Comparison of ENCODE assay signal across 1 cellular context in the genomic region with DNA sequence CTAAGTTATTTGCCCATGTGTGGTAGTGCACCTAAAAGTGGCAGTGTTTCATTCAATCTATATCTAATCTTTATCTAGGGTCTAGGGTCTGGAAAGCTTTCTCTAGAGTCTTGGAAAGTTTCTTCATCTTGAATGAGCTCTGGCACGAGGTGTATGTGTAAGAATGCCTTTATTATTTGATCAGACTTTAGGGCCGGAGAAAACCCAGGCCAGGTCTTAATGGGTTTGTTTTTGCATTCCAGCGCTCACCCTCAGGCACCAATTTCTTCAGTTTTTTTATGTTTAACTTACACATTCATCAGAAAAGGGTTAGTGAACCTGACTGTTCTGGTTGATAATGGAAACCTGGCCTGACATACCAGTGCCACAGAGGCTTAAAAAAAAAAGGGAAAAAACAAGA.
TF ChIP-seq lines count a peak whose summit lies in the region.

No MANE protein-coding gene starts in this region.

TF ChIP-seq in GM23338, 12 proteins besides CTCF, POLR2A, EP300 and RAD21 (continued from another document):
- TF ChIP-seq, protein P1, sequence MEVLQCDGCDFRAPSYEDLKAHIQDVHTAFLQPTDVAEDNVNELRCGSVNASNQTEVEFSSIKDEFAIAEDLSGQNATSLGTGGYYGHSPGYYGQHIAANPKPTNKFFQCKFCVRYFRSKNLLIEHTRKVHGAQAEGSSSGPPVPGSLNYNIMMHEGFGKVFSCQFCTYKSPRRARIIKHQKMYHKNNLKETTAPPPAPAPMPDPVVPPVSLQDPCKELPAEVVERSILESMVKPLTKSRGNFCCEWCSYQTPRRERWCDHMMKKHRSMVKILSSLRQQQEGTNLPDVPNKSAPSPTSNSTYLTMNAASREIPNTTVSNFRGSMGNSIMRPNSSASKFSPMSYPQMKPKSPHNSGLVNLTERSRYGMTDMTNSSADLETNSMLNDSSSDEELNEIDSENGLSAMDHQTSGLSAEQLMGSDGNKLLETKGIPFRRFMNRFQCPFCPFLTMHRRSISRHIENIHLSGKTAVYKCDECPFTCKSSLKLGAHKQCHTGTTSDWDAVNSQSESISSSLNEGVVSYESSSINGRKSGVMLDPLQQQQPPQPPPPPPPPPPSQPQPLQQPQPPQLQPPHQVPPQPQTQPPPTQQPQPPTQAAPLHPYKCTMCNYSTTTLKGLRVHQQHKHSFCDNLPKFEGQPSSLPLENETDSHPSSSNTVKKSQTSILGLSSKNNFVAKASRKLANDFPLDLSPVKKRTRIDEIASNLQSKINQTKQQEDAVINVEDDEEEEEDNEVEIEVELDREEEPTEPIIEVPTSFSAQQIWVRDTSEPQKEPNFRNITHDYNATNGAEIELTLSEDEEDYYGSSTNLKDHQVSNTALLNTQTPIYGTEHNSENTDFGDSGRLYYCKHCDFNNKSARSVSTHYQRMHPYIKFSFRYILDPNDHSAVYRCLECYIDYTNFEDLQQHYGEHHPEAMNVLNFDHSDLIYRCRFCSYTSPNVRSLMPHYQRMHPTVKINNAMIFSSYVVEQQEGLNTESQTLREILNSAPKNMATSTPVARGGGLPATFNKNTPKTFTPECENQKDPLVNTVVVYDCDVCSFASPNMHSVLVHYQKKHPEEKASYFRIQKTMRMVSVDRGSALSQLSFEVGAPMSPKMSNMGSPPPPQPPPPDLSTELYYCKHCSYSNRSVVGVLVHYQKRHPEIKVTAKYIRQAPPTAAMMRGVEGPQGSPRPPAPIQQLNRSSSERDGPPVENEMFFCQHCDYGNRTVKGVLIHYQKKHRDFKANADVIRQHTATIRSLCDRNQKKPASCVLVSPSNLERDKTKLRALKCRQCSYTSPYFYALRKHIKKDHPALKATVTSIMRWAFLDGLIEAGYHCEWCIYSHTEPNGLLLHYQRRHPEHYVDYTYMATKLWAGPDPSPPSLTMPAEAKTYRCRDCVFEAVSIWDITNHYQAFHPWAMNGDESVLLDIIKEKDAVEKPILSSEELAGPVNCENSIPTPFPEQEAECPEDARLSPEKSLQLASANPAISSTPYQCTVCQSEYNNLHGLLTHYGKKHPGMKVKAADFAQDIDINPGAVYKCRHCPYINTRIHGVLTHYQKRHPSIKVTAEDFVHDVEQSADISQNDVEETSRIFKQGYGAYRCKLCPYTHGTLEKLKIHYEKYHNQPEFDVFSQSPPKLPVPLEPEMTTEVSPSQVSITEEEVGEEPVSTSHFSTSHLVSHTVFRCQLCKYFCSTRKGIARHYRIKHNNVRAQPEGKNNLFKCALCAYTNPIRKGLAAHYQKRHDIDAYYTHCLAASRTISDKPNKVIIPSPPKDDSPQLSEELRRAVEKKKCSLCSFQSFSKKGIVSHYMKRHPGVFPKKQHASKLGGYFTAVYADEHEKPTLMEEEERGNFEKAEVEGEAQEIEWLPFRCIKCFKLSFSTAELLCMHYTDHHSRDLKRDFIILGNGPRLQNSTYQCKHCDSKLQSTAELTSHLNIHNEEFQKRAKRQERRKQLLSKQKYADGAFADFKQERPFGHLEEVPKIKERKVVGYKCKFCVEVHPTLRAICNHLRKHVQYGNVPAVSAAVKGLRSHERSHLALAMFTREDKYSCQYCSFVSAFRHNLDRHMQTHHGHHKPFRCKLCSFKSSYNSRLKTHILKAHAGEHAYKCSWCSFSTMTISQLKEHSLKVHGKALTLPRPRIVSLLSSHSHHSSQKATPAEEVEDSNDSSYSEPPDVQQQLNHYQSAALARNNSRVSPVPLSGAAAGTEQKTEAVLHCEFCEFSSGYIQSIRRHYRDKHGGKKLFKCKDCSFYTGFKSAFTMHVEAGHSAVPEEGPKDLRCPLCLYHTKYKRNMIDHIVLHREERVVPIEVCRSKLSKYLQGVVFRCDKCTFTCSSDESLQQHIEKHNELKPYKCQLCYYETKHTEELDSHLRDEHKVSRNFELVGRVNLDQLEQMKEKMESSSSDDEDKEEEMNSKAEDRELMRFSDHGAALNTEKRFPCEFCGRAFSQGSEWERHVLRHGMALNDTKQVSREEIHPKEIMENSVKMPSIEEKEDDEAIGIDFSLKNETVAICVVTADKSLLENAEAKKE (CRISPR knock-in tag; IDR thresholded peaks at IDR 0.05) = no peak
- TF ChIP-seq, protein P2, sequence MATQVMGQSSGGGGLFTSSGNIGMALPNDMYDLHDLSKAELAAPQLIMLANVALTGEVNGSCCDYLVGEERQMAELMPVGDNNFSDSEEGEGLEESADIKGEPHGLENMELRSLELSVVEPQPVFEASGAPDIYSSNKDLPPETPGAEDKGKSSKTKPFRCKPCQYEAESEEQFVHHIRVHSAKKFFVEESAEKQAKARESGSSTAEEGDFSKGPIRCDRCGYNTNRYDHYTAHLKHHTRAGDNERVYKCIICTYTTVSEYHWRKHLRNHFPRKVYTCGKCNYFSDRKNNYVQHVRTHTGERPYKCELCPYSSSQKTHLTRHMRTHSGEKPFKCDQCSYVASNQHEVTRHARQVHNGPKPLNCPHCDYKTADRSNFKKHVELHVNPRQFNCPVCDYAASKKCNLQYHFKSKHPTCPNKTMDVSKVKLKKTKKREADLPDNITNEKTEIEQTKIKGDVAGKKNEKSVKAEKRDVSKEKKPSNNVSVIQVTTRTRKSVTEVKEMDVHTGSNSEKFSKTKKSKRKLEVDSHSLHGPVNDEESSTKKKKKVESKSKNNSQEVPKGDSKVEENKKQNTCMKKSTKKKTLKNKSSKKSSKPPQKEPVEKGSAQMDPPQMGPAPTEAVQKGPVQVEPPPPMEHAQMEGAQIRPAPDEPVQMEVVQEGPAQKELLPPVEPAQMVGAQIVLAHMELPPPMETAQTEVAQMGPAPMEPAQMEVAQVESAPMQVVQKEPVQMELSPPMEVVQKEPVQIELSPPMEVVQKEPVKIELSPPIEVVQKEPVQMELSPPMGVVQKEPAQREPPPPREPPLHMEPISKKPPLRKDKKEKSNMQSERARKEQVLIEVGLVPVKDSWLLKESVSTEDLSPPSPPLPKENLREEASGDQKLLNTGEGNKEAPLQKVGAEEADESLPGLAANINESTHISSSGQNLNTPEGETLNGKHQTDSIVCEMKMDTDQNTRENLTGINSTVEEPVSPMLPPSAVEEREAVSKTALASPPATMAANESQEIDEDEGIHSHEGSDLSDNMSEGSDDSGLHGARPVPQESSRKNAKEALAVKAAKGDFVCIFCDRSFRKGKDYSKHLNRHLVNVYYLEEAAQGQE (IDR thresholded peaks at IDR 0.05; ENCODE audit: unreplicated experiment) = no peak
- no peak for TF ChIP-seq ZNF331 (CRISPR knock-in tag; IDR thresholded peaks at IDR 0.05; ENCODE audit: low read depth)
